In genomic region chr10:3782099-3782455, GRCh38 we compare ENCODE assay signal across 1 cellular context.
TF ChIP-seq lines count a peak whose summit lies in the region.

No MANE protein-coding gene starts in this region.

TF ChIP-seq in GM23338, 12 proteins besides CTCF, POLR2A, EP300 and RAD21 (continued from another document):
- TF ChIP-seq REST (IDR thresholded peaks at IDR 0.05; ENCODE audit: unreplicated experiment) = no peak
